13 cellular contexts compared by ENCODE assay signal in the genomic region with DNA sequence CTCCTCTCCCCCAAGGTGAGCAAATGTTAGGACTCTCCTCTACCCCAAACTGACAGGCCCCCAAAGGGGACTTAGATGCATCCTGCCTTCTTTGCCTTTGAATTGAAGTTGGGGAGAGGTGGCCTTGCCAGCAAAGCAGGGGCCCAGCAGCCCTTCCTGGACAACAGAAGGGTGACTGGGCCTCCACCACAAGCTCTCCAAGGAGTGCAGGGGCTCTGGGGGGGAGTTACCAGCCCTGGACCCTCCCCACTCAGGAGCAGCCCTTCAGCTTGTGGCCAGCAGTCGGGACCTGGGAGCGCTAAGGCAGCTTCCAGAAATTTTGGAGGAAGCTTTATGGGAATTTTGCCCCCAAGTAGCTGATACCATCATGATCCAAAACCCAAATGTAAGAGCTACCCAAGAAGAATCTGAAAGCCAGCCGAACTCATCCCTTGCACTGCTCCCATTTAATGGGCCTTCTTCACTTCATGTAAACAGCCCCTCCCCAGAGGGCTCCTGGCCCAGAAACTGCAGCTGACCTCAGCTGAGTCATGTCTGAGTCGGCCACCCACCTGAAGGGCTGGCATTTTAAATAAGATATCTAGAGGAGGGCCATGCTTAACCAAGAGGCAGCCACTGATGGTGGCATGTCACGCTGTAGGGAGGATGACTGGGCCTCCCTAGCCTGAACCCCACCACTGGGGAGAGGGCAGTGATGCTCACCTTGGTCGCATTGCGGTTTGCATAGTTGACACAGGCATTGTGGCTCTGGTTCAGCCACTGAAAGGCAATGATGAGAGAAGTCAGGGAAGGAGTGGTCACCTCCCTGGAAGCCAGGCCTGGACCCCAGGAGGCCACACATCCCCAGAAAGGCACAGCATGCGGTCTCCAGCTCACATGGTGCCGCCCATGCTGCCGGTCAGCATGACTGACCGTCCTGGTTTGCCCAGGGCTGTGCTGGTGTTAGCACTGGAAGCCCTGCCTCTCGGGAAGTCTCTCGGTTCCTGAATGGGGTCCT.
DNase-seq lines count a peak whose midpoint lies in the region; ATAC-seq and TF ChIP-seq lines count a peak whose summit lies in the region.
"Had no signal": no experiment of that assay in that cellular context is flagged by ENCODE, and none has a peak within 500 bp of the region (broad histone marks: within the 10 kb centered on the region; RNA-seq: fewer than 3 reads in every experiment).

No MANE protein-coding gene starts in this region.

- no peaks in the 10 kb centered on the region for H3K27me3 ChIP-seq in HCT116 (ENCODE audit: insufficient read depth, low read length)

- no peaks in the 10 kb centered on the region for H4K20me1 ChIP-seq in HCT116 (ENCODE audit: insufficient read depth)

- DNase-seq in ACHN = peak; percentile 16
- DNase-seq in HCT116 (ENCODE audit: low read depth, low spot score) = no peak
- DNase-seq in astrocyte of the hippocampus (ENCODE audit: low read depth, low spot score) = peak; percentile 82
- DNase-seq in iris pigment epithelial cell (ENCODE audit: low read depth) = peak; percentile 62
- no peak for DNase-seq in NCI-H82 treated with DMSO at 0.1 percent for 48 hours (lab: John Stamatoyannopoulos, UW; ENCODE audit: unreplicated experiment)
- no peak for DNase-seq in DMS53 (lab: John Stamatoyannopoulos, UW)
- no peak for DNase-seq in iPS-NIHi11 (ENCODE audit: low spot score)
- DNase-seq: activated naive CD4-positive, alpha-beta T cell treated with anti-CD3 and anti-CD28 coated beads, Interleukin-2, amount 50 U/mL, for 16 hours; NCI-H2171 treated with DMSO at 0.1 percent for 48 hours; SHP77 had no signal

- H3K9me3 ChIP-seq in HCT116 (ENCODE audit: control insufficient read depth in 1 of 2, insufficient read depth in 1 of 2, low read depth in 1 of 2, low read length in 2 of 2) = no peaks in the 10 kb centered on the region

- ATAC-seq in HCT116 (peak; percentile 77), GM19023 (IDR thresholded peaks at IDR 0.05; ENCODE audit: unreplicated experiment) (no peak)

- in situ Hi-C loops in ACHN (cut with HindIII; ENCODE audit: low pct_ligation_motif_present, low pct_unique_long_range_greater_than_20kb, low sequenced_read_pairs) = no loop called here

- CTCF ChIA-PET in HCT116 (lab: Charles Lee) = interaction anchor here (1.4 kb wide), 2 partner anchors 26 to 112 kb away, joined by 3 to 6 read pairs; partner anchors contain the start of gene SPR

- H3K9ac ChIP-seq in HCT116 (ENCODE audit: low read length) = no peak overlapping the region

- peaks cover 8 to 21% of the 10 kb centered on the region in 2 experiments for H3K4me1 ChIP-seq in HCT116 (ENCODE audit: control insufficient read depth in 1 of 2, insufficient read depth in 2 of 2, low read length in 2 of 2)

- no peaks in the 10 kb centered on the region for H3K79me2 ChIP-seq in HCT116 (ENCODE audit: insufficient read depth, low read length)

- peak overlapping the region; percentile 58 for H3K4me2 ChIP-seq in HCT116 (ENCODE audit: low read length)

- H3K27ac ChIP-seq in HCT116 (ENCODE audit: low read depth, low read length) = no peak overlapping the region
- H3K27ac ChIP-seq: VCaP had no signal

- POLR2A ChIA-PET in HCT116 (lab: Charles Lee) = no interaction called here

- H3K4me3 ChIP-seq in HCT116 (replicated peaks in 1 of 2; ENCODE audit: low read depth in 1 of 2, low read length in 2 of 2) = peak overlapping the region in 1 of 2 experiments; percentile 25; a peak in 2 of 4 replicates
- H3K4me3 ChIP-seq: skin epidermis had no signal

- no peak for TF ChIP-seq RAD21 in HCT116 (IDR thresholded peaks at IDR 0.05; ENCODE audit: low read depth)

- no peaks in the 10 kb centered on the region for H3K36me3 ChIP-seq in HCT116 (ENCODE audit: control insufficient read depth in 1 of 2, insufficient read depth in 2 of 2, low read length in 2 of 2)

- no TSS peak for BruUV-seq in HCT116 (replicated peaks; lab: Mats Ljungman, UMichigan)

- TF ChIP-seq CTCF in HCT116 (IDR thresholded peaks at IDR 0.05 in 2 of 3, conservative IDR thresholded peaks at IDR 0.05 in 1 of 3; ENCODE audit: borderline replicate concordance in 1 of 3, insufficient read depth in 1 of 3, low read depth in 2 of 3, low read length in 2 of 3) = no peak

- intact Hi-C loops in HCT116 (cut with micrococcal nuclease) = no loop called here

- RAD21 ChIA-PET in HCT116 (lab: Charles Lee; ENCODE audit: low non-redundant PET in 1 of 2, low total read pairs in 2 of 2, uncharacterized antibody in 2 of 2, unreplicated experiment in 2 of 2) = no interaction called here

- no peak for TF ChIP-seq POLR2A in HCT116 (IDR thresholded peaks at IDR 0.05; ENCODE audit: borderline replicate concordance, extremely low read depth, insufficient read depth, insufficient read length)

- H3K9me2 ChIP-seq in HCT116 (ENCODE audit: insufficient read depth) = no peaks in the 10 kb centered on the region

- no peak overlapping the region for H2AFZ ChIP-seq in HCT116 (ENCODE audit: low read depth, low read length, poor library complexity, severe bottlenecking)

TF ChIP-seq in HCT116, 20 proteins besides CTCF, POLR2A, EP300 and RAD21:
- TF ChIP-seq, protein P1, sequence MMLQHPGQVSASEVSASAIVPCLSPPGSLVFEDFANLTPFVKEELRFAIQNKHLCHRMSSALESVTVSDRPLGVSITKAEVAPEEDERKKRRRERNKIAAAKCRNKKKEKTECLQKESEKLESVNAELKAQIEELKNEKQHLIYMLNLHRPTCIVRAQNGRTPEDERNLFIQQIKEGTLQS (IDR thresholded peaks at IDR 0.05) = no peak
- no peak for TF ChIP-seq YY1 (IDR thresholded peaks at IDR 0.05; ENCODE audit: extremely low read depth, insufficient replicate concordance, low read depth, low read length)
- TF ChIP-seq ZNF274 (IDR thresholded peaks at IDR 0.05; ENCODE audit: low read depth, low read length) = no peak
- no peak for TF ChIP-seq CEBPB (IDR thresholded peaks at IDR 0.05; ENCODE audit: low read depth)
- TF ChIP-seq EGR1 (IDR thresholded peaks at IDR 0.05; ENCODE audit: low read depth) = peak; percentile 76
- no peak for TF ChIP-seq SRF (IDR thresholded peaks at IDR 0.05; ENCODE audit: low read depth)
- no peak for TF ChIP-seq POLR2AphosphoS5 (IDR thresholded peaks at IDR 0.05; ENCODE audit: low read depth, low read length)
- peak; percentile 71 for TF ChIP-seq FOSL1 (IDR thresholded peaks at IDR 0.05; ENCODE audit: low read depth)
- no peak for TF ChIP-seq ZFX (IDR thresholded peaks at IDR 0.05)
- TF ChIP-seq, protein P2, sequence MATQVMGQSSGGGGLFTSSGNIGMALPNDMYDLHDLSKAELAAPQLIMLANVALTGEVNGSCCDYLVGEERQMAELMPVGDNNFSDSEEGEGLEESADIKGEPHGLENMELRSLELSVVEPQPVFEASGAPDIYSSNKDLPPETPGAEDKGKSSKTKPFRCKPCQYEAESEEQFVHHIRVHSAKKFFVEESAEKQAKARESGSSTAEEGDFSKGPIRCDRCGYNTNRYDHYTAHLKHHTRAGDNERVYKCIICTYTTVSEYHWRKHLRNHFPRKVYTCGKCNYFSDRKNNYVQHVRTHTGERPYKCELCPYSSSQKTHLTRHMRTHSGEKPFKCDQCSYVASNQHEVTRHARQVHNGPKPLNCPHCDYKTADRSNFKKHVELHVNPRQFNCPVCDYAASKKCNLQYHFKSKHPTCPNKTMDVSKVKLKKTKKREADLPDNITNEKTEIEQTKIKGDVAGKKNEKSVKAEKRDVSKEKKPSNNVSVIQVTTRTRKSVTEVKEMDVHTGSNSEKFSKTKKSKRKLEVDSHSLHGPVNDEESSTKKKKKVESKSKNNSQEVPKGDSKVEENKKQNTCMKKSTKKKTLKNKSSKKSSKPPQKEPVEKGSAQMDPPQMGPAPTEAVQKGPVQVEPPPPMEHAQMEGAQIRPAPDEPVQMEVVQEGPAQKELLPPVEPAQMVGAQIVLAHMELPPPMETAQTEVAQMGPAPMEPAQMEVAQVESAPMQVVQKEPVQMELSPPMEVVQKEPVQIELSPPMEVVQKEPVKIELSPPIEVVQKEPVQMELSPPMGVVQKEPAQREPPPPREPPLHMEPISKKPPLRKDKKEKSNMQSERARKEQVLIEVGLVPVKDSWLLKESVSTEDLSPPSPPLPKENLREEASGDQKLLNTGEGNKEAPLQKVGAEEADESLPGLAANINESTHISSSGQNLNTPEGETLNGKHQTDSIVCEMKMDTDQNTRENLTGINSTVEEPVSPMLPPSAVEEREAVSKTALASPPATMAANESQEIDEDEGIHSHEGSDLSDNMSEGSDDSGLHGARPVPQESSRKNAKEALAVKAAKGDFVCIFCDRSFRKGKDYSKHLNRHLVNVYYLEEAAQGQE (IDR thresholded peaks at IDR 0.05; ENCODE audit: low read depth) = no peak
TF ChIP-seq in HCT116: peak in this region for 2.

Comparison
In these comparisons a context has a peak if more than half of its experiments do, and no peak if none do; other contexts are left out.
1. DNase-seq: peak in ACHN (single experiment), astrocyte of the hippocampus (single experiment) and iris pigment epithelial cell (single experiment); none in HCT116 (single experiment), NCI-H82 treated with DMSO at 0.1 percent for 48 hours (single experiment), DMS53 (single experiment) and iPS-NIHi11 (single experiment).